11 cellular contexts compared by ENCODE assay signal in the genomic region with DNA sequence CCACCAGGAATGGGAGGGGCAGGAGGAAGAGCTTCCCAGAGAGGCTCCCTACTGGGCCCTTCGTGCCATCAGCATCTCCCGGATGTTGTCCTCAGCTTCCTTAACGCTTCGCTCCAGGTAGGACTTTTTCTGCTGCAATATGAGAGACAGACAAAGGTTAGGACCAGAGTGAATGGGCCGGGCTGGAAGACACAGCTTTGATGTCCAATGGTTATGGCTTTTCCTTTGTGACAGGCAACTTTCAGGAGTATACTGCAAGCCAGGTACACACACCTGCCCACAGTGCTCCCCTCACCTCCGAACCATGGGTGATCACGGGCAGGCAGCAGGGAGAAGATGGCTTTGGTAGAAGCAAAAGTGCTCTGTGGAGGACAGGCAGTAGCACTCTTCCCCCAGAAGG. TPM values are rescaled to one million over a fixed set of nuclear protein-coding genes. Genes with fewer than 3 reads are reported as not detected.
DNase-seq lines count a peak whose midpoint lies in the region; ATAC-seq, FAIRE-seq and TF ChIP-seq lines count a peak whose summit lies in the region.
"Had no signal": no experiment of that assay in that cellular context is flagged by ENCODE, and none has a peak within 500 bp of the region (broad histone marks: within the 10 kb centered on the region; RNA-seq: fewer than 3 reads in every experiment).

No MANE protein-coding gene starts in this region.

- WGBS in heart left ventricle, 4 donors, result 62 to 78% (median 71%) methylated on average over 7 of the region's 7 CpGs

- H3K27me3 ChIP-seq in heart left ventricle, result no peaks in the 10 kb centered on the region
- H3K27me3 ChIP-seq in endothelial cell of umbilical vein (ENCODE audit: control insufficient read depth in 2 of 2, insufficient read depth in 2 of 2, low read length in 2 of 2), result no peaks in the 10 kb centered on the region
- no peaks in the 10 kb centered on the region for H3K27me3 ChIP-seq in uterus

- H3K4me1 Mint-ChIP-seq in nephron progenitor cell, result peaks cover 26% of the 10 kb centered on the region
- H3K4me1 Mint-ChIP-seq in activated CD8-positive, alpha-beta memory T cell treated with anti-CD3 and anti-CD28 coated beads, Interleukin-2, amount 10 ng/mL, durations not matched to agents 7 days and 5 days, result peaks cover 52% of the 10 kb centered on the region

- no peaks in the 10 kb centered on the region for H3K9me3 Mint-ChIP-seq in nephron progenitor cell
- H3K9me3 Mint-ChIP-seq in activated CD8-positive, alpha-beta memory T cell treated with anti-CD3 and anti-CD28 coated beads, Interleukin-2, amount 10 ng/mL, durations not matched to agents 7 days and 5 days (ENCODE audit: low read depth), result no peaks in the 10 kb centered on the region
- H3K9me3 Mint-ChIP-seq: activated naive CD4-positive, alpha-beta T cell treated with anti-CD3 and anti-CD28 coated beads for 36 hours had no signal

- peak overlapping the region; percentile 47 for H3K4me2 ChIP-seq in endothelial cell of umbilical vein (ENCODE audit: insufficient read depth, low read length)

- H4K20me1 ChIP-seq in endothelial cell of umbilical vein (replicated peaks; ENCODE audit: control insufficient read depth, extremely low read depth, insufficient read depth, low read length), result no peaks in the 10 kb centered on the region

- CTCF ChIA-PET in endothelial cell of umbilical vein (lab: Charles Lee), result interaction anchor here (0.7 to 17.3 kb wide), 20 partner anchors 10 to 473 kb away, joined by 3 to 1214 read pairs (median 11); a partner anchor contains a TSS
- CTCF ChIA-PET in activated CD8-positive, alpha-beta memory T cell treated with anti-CD3 and anti-CD28 coated beads, Interleukin-2, amount 10 ng/mL, durations not matched to agents 7 days and 5 days (lab: Charles Lee), result interaction anchor here (1.4 to 25.5 kb wide), 6 partner anchors 12 to 390 kb away, joined by 5 to 657 read pairs (median 28); a partner anchor contains a TSS

- peaks cover 17% of the 10 kb centered on the region for H3K79me2 ChIP-seq in endothelial cell of umbilical vein (ENCODE audit: control insufficient read depth, insufficient read depth, low read length)

- H3K4me3 ChIP-seq in heart left ventricle, result no peak overlapping the region
- no peak overlapping the region for H3K4me3 ChIP-seq in endothelial cell of umbilical vein (replicated peaks in 1 of 3; ENCODE audit: insufficient read depth in 1 of 3, low read depth in 1 of 3, low read length in 3 of 3)
- H3K4me3 ChIP-seq in uterus, result no peak overlapping the region

- H3K9me3 ChIP-seq in heart left ventricle (no peaks in the 10 kb centered on the region), endothelial cell of umbilical vein (replicated peaks; ENCODE audit: control insufficient read depth, insufficient read depth, low read length) (no peaks in the 10 kb centered on the region), uterus (no peaks in the 10 kb centered on the region)

- peaks cover 32% of the 10 kb centered on the region for H3K36me3 Mint-ChIP-seq in nephron progenitor cell (ENCODE audit: low read depth)
- H3K36me3 Mint-ChIP-seq in activated CD8-positive, alpha-beta memory T cell treated with anti-CD3 and anti-CD28 coated beads, Interleukin-2, amount 10 ng/mL, durations not matched to agents 7 days and 5 days, result peaks cover 23% of the 10 kb centered on the region

- no peak overlapping the region for H2AFZ ChIP-seq in endothelial cell of umbilical vein (ENCODE audit: low read depth, low read length)

- TSS peak; percentile 52 for BruUV-seq in endothelial cell of umbilical vein (replicated peaks; lab: Mats Ljungman, UMichigan)

- no peak for DNase-seq in heart left ventricle
- no peak for DNase-seq in Right ventricle myocardium superior
- DNase-seq in endothelial cell of umbilical vein (ENCODE audit: low read depth, low spot score), result no peak
- DNase-seq in nephron progenitor cell, result no peak
- no peak for DNase-seq in uterus
- no peak for DNase-seq in hypothalamus (lab: John Stamatoyannopoulos, UW)
- no peak for DNase-seq in activated CD8-positive, alpha-beta memory T cell treated with anti-CD3 and anti-CD28 coated beads, Interleukin-2, amount 10 ng/mL, durations not matched to agents 7 days and 5 days
- DNase-seq in stimulated activated naive CD8-positive, alpha-beta T cell treated with anti-CD3 and anti-CD28 coated beads, Interleukin-15, Interleukin-2, amounts not matched to agents 100 U/mL and 50 U/mL, for 24 hours, result no peak
- DNase-seq: activated naive CD4-positive, alpha-beta T cell treated with anti-CD3 and anti-CD28 coated beads for 36 hours; DMS153; stimulated activated CD4-positive, alpha-beta T cell treated with anti-CD3 and anti-CD28 coated beads, Interleukin-15, amount 100 ng/mL, for 24 hours had no signal

- H3K27ac Mint-ChIP-seq in nephron progenitor cell, result peak overlapping the region; percentile 11
- H3K27ac Mint-ChIP-seq in activated CD8-positive, alpha-beta memory T cell treated with anti-CD3 and anti-CD28 coated beads, Interleukin-2, amount 10 ng/mL, durations not matched to agents 7 days and 5 days, result no peak overlapping the region

- H3K36me3 ChIP-seq in heart left ventricle (peaks cover 0 to 33% (median 21%) of the 10 kb centered on the region in 9 donors), endothelial cell of umbilical vein (ENCODE audit: control insufficient read depth in 2 of 2, extremely low read depth in 1 of 2, insufficient read depth in 2 of 2, low read length in 2 of 2) (no peaks in the 10 kb centered on the region), uterus (no peaks in the 10 kb centered on the region)

- POLR2A ChIA-PET in endothelial cell of umbilical vein (lab: Charles Lee), result interaction anchor here (0.9 to 7.3 kb wide), 6 partner anchors 16 to 100 kb away, joined by 3 to 112 read pairs (median 4); a partner anchor contains a TSS

- FAIRE-seq in endothelial cell of umbilical vein (lab: Jason Lieb, UNC), result no peak

- TF ChIP-seq CTCF in heart left ventricle (IDR thresholded peaks at IDR 0.05) (no peak), endothelial cell of umbilical vein (IDR thresholded peaks at IDR 0.05; ENCODE audit: extremely low read depth in 1 of 2, insufficient read depth in 1 of 2, low read depth in 1 of 2, low read length in 2 of 2) (no peak), nephron progenitor cell (IDR thresholded peaks at IDR 0.05) (no peak), uterus (IDR thresholded peaks at IDR 0.05) (no peak)

- H3K27me3 Mint-ChIP-seq in nephron progenitor cell (ENCODE audit: low read depth, poor library complexity), result no peaks in the 10 kb centered on the region
- H3K27me3 Mint-ChIP-seq in activated CD8-positive, alpha-beta memory T cell treated with anti-CD3 and anti-CD28 coated beads, Interleukin-2, amount 10 ng/mL, durations not matched to agents 7 days and 5 days, result no peaks in the 10 kb centered on the region

- TF ChIP-seq POLR2A in heart left ventricle (IDR thresholded peaks at IDR 0.05) (no peak), endothelial cell of umbilical vein (IDR thresholded peaks at IDR 0.05; ENCODE audit: low read depth, low read length) (no peak), uterus (IDR thresholded peaks at IDR 0.05) (no peak)

- H3K4me3 Mint-ChIP-seq in nephron progenitor cell, result no peak overlapping the region
- no peak overlapping the region for H3K4me3 Mint-ChIP-seq in activated CD8-positive, alpha-beta memory T cell treated with anti-CD3 and anti-CD28 coated beads, Interleukin-2, amount 10 ng/mL, durations not matched to agents 7 days and 5 days
- H3K4me3 Mint-ChIP-seq: activated naive CD4-positive, alpha-beta T cell treated with anti-CD3 and anti-CD28 coated beads for 36 hours had no signal

- no peak for ATAC-seq in heart left ventricle
- no peak for ATAC-seq in Right ventricle myocardium superior (ENCODE audit: poor library complexity)
- no peak for ATAC-seq in activated CD8-positive, alpha-beta memory T cell treated with anti-CD3 and anti-CD28 coated beads, Interleukin-2, amount 10 ng/mL, durations not matched to agents 7 days and 5 days
- ATAC-seq in stimulated activated naive CD8-positive, alpha-beta T cell treated with anti-CD3 and anti-CD28 coated beads, Interleukin-15, Interleukin-2, amounts not matched to agents 100 U/mL and 50 U/mL, for 24 hours, result no peak

- dilution Hi-C loops in endothelial cell of umbilical vein (cut with MboI; ENCODE audit: extremely low pct_ligation_motif_present, low sequenced_read_pairs), result no loop called here

- H3K4me1 ChIP-seq in heart left ventricle (peaks cover 19 to 88% (median 66%) of the 10 kb centered on the region in 12 donors), endothelial cell of umbilical vein (ENCODE audit: control insufficient read depth, extremely low read depth, insufficient read depth, low read length) (peaks cover 50% of the 10 kb centered on the region), uterus (peaks cover 6 to 9% of the 10 kb centered on the region in 2 donors)

- no peaks in the 10 kb centered on the region for H3K9me1 ChIP-seq in endothelial cell of umbilical vein (replicated peaks; ENCODE audit: control insufficient read depth, extremely low read depth, insufficient read depth, low read length)

- H3K27ac ChIP-seq in heart left ventricle (peak overlapping the region; percentile 34 to 88 (median 64)), endothelial cell of umbilical vein (ENCODE audit: insufficient read depth, low read depth, low read length) (peak overlapping the region; percentile 57), uterus (peak overlapping the region; percentile 65 to 67)

- intact Hi-C loops in heart left ventricle (cut with DNase I), result loop anchor here in 5 of 10 donors (2.0 to 10.0 kb wide), 5 partner anchors 36 to 469 kb away; a partner anchor contains a TSS
- intact Hi-C loops in Right ventricle myocardium superior (cut with DNase I), result loop anchor here (2.0 kb wide), 1 partner anchor 105 kb away; no protein-coding TSS in a partner anchor
- intact Hi-C loops in endothelial cell of umbilical vein (cut with micrococcal nuclease), result loop anchor here (1.0 to 10.0 kb wide), 6 partner anchors 15 to 389 kb away; a partner anchor contains a TSS
- intact Hi-C loops in uterus (cut with DNase I; ENCODE audit: low total_unique reads), result no loop called here

- peak overlapping the region; percentile 40 for H3K9ac ChIP-seq in endothelial cell of umbilical vein (replicated peaks; ENCODE audit: extremely low read depth, insufficient read depth, low read length)

RNA-seq across cellular contexts. Expression of a gene that starts 57.0 kb away (rescaled TPM):
- 100 to 1,000 TPM in 1 of 9 donors, 10 to 100 TPM in 8; 53.8 to 130 (median 72.3) TPM for total RNA-seq in heart left ventricle
- polyA plus RNA-seq in heart left ventricle, result 100 to 1,000 TPM in 1 of 2 donors, 10 to 100 TPM in 1; 93.8 to 140 TPM
- 68.7 TPM for total RNA-seq in Right ventricle myocardium superior
- total RNA-seq in endothelial cell of umbilical vein, result 107 and 108 TPM in 2 replicates
- 156 and 158 TPM in 2 replicates for polyA plus RNA-seq in endothelial cell of umbilical vein
- polyA plus RNA-seq in endothelial cell of umbilical vein (2011; cell fraction: cytosol; rRNA removed), result 180 and 203 TPM in 2 replicates
- 69.6 and 71.7 TPM in 2 replicates for polyA plus RNA-seq in endothelial cell of umbilical vein (2011; cell fraction: nucleus; rRNA removed)
- polyA plus RNA-seq in endothelial cell of umbilical vein (2012), result 141 and 266 TPM in 2 replicates
- polyA minus RNA-seq in endothelial cell of umbilical vein, result 115 and 149 TPM in 2 replicates
- 25.7 TPM for polyA minus RNA-seq in endothelial cell of umbilical vein (2011; cell fraction: cytosol; rRNA and poly(A)+ RNA removed)
- 29.2 and 44.5 TPM in 2 replicates for polyA minus RNA-seq in endothelial cell of umbilical vein (2011; cell fraction: nucleus; rRNA and poly(A)+ RNA removed)
- 100 to 1,000 TPM in 1 of 4 donors, 10 to 100 TPM in 3; 42.7 to 102 (median 70.9) TPM for total RNA-seq in uterus
- 10 to 100 TPM; 48.9 to 57.5 TPM for total RNA-seq in activated CD8-positive, alpha-beta memory T cell treated with anti-CD3 and anti-CD28 coated beads, Interleukin-2, amount 10 ng/mL, durations not matched to agents 7 days and 5 days
